8 cellular contexts compared by ENCODE assay signal in the genomic region with DNA sequence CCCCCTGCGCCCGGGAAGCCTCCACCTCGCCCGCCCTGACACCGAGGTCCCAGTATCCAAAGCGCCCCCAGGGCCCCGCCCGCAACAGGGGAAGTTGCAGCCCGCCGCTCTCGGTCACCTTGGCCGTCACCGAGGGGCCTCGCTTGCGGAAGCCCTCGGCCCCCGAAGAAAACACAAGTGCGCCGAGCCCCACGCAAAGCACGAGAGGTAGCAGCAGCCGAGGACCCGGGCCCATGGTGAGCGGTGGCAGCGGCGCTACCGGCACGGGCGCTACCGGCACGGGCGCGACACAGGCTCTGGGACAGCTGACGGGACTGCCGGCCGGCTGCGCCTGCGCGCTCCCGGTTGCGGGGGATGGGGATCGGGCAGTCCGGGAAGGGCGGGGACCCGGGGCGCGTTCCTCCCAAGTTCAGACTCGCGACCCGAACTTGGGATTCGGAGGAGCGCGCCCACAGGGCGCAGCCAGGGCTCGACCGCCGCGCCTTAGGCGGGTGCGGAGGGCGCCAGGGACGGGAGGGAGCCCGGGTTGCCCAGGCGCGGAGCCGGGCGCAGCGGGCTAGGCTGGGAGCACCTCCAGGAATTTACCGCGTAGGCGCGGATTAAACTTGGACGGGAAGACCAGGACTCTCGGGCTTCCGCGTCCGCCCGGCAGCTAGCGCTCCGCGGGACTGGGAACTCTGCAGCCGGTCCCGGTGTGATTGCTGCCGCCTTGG. TPM values are rescaled to one million over a fixed set of nuclear protein-coding genes. Genes with fewer than 3 reads are reported as not detected.
DNase-seq lines count a peak whose midpoint lies in the region; ATAC-seq and TF ChIP-seq lines count a peak whose summit lies in the region.

PPIC (minus strand) TSS at position 335 of the 713 bp plus-strand sequence; CDS start at position 235, 100 bp downstream.

- intact Hi-C loops in sciatic nerve (cut with DNase I), result no loop called here

- no peak for DNase-seq in CD8-positive, alpha-beta memory T cell
- peak; percentile 18 to 95 (median 91) for DNase-seq in Peyer's patch
- no peak for DNase-seq in central memory CD8-positive, alpha-beta T cell (ENCODE audit: low spot score in 2 of 2)
- peak; percentile 90 for DNase-seq in iPS-NIHi11 (ENCODE audit: low spot score)
- DNase-seq in sciatic nerve (ENCODE audit: low spot score), result peak; percentile 88
- no peak for DNase-seq in RPMI8226

- no peaks in the 10 kb centered on the region for H3K9me3 ChIP-seq in CD8-positive, alpha-beta memory T cell (ENCODE audit: low read length)
- H3K9me3 ChIP-seq in Peyer's patch, result no peaks in the 10 kb centered on the region

- H3K36me3 Mint-ChIP-seq in CD8-positive, alpha-beta memory T cell, result peaks cover 0 to 1% (median 0%) of the 10 kb centered on the region in 3 donors
- peaks cover 2% of the 10 kb centered on the region for H3K36me3 Mint-ChIP-seq in central memory CD8-positive, alpha-beta T cell (ENCODE audit: insufficient read depth)

- H3K4me3 Mint-ChIP-seq in CD8-positive, alpha-beta memory T cell, result peak within 1 kb of the TSS; percentile 61 to 80 (median 74)
- H3K4me3 Mint-ChIP-seq in central memory CD8-positive, alpha-beta T cell, result peak within 1 kb of the TSS; percentile 61

- H3K27me3 Mint-ChIP-seq in CD8-positive, alpha-beta memory T cell, result peaks cover 33 to 66% of the 10 kb centered on the region in 2 donors
- H3K27me3 Mint-ChIP-seq in central memory CD8-positive, alpha-beta T cell, result peaks cover 74% of the 10 kb centered on the region

- peaks cover 7 to 17% (median 17%) of the 10 kb centered on the region in 3 donors for H3K4me1 Mint-ChIP-seq in CD8-positive, alpha-beta memory T cell
- H3K4me1 Mint-ChIP-seq in central memory CD8-positive, alpha-beta T cell, result peaks cover 14% of the 10 kb centered on the region

- H3K36me3 ChIP-seq in CD8-positive, alpha-beta memory T cell (ENCODE audit: insufficient read depth, low read length), result no peaks in the 10 kb centered on the region
- no peaks in the 10 kb centered on the region for H3K36me3 ChIP-seq in Peyer's patch

- POLR2A ChIA-PET in CD8-positive, alpha-beta memory T cell (lab: Charles Lee), result no interaction called here

- H3K27ac Mint-ChIP-seq in CD8-positive, alpha-beta memory T cell, result peak within 1 kb of the TSS in 1 of 8 donors; percentile 57
- H3K27ac Mint-ChIP-seq in central memory CD8-positive, alpha-beta T cell (ENCODE audit: low read depth), result no peak within 1 kb of the TSS

- peaks cover 13% of the 10 kb centered on the region for H3K27me3 ChIP-seq in CD8-positive, alpha-beta memory T cell (ENCODE audit: insufficient read depth, low read length, poor library complexity, severe bottlenecking)
- no peaks in the 10 kb centered on the region for H3K27me3 ChIP-seq in Peyer's patch

- H3K27ac ChIP-seq in CD8-positive, alpha-beta memory T cell (ENCODE audit: low read depth, low read length), result no peak within 1 kb of the TSS
- peak within 1 kb of the TSS; percentile 73 to 92 (median 86) for H3K27ac ChIP-seq in Peyer's patch

- no peak within 1 kb of the TSS for H3K4me3 ChIP-seq in CD8-positive, alpha-beta memory T cell (ENCODE audit: low read length)
- H3K4me3 ChIP-seq in Peyer's patch, result peak within 1 kb of the TSS; percentile 56 to 68 (median 62)

- ATAC-seq in GM18909 (IDR thresholded peaks at IDR 0.05; ENCODE audit: poor library complexity, unreplicated experiment) (peak; percentile 63), HG03196 (IDR thresholded peaks at IDR 0.05; ENCODE audit: unreplicated experiment) (peak; percentile 44), sciatic nerve (peak; percentile 92)
- ATAC-seq in central memory CD8-positive, alpha-beta T cell (replicated peaks; ENCODE audit: extremely low read depth, poor library complexity, severe bottlenecking), result no peak

- peak; percentile 72 to 78 for TF ChIP-seq POLR2A in Peyer's patch (IDR thresholded peaks at IDR 0.05)

- H3K9me3 Mint-ChIP-seq in CD8-positive, alpha-beta memory T cell, result no peaks in the 10 kb centered on the region
- H3K9me3 Mint-ChIP-seq in central memory CD8-positive, alpha-beta T cell, result no peaks in the 10 kb centered on the region

- H3K4me1 ChIP-seq in CD8-positive, alpha-beta memory T cell (ENCODE audit: insufficient read depth, low read length), result no peaks in the 10 kb centered on the region
- peaks cover 0 to 15% (median 4%) of the 10 kb centered on the region in 4 donors for H3K4me1 ChIP-seq in Peyer's patch

- CTCF ChIA-PET in CD8-positive, alpha-beta memory T cell (lab: Charles Lee), result no interaction called here

- peak in 1 of 6 experiments; percentile 2 for TF ChIP-seq CTCF in Peyer's patch (IDR thresholded peaks at IDR 0.05)

RNA-seq across cellular contexts. Expression of gene PPIC, which starts in this region (rescaled TPM):
- not detected for total RNA-seq in CD8-positive, alpha-beta memory T cell
- polyA plus RNA-seq in CD8-positive, alpha-beta memory T cell, result not detected
- 10 to 100 TPM in 3 of 4 donors, 1 to 10 TPM in 1; 5.0 to 50.1 (median 32.6) TPM for total RNA-seq in Peyer's patch
- total RNA-seq in sciatic nerve, result 25.1 TPM

Comparison
In these comparisons a context has a peak if more than half of its experiments do, and no peak if none do; other contexts are left out.
1. RNA of gene PPIC (total RNA-seq): 5.0 to 50.1 TPM in Peyer's patch and 25.1 TPM in sciatic nerve (single experiment); not detected in CD8-positive, alpha-beta memory T cell; every median in the first group is over 4 times any median in the second.
2. DNase-seq: peak in Peyer's patch (3 of 3), iPS-NIHi11 (single experiment) and sciatic nerve (single experiment); none in CD8-positive, alpha-beta memory T cell (0 of 5), central memory CD8-positive, alpha-beta T cell (0 of 2) and RPMI8226 (single experiment).